Comparison of ENCODE assay signal across 33 cellular contexts in the genomic region with DNA sequence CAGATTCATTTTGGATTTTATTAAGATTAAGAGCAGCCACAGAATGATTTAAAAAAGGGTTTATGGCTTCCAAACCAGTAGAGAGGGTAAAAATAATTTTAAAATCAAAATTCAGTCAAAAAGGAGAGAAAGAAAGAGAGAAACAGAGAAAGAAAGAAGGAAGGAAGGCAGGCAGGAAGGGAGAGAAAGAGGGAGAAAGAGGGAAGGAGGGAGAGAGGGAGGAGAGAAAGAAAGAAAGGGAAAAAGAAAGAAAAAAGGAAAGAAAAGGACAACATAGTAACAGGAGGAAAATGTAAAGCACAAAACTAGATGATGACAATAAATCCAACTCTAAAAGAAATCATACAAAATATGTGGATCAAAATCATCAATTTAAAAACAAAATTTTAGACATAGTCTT.
DNase-seq lines count a peak whose midpoint lies in the region; ATAC-seq, FAIRE-seq and TF ChIP-seq lines count a peak whose summit lies in the region.
"Had no signal": no experiment of that assay in that cellular context is flagged by ENCODE, and none has a peak within 500 bp of the region (broad histone marks: within the 10 kb centered on the region; RNA-seq: fewer than 3 reads in every experiment).

No MANE protein-coding gene starts in this region.

- H4K20me1 ChIP-seq in K562 (replicated peaks; ENCODE audit: control insufficient read depth, insufficient read depth, low read length), result no peaks in the 10 kb centered on the region
- H4K20me1 ChIP-seq: BLaER1; BLaER1 treated with 17β-estradiol and CSF1 and Interleukin-3, amounts not matched to agents 10 nM and 100 nM had no signal

- POLR2A ChIA-PET in K562 (lab: Yijun Ruan, JAX), result no interaction called here

- BruUV-seq in K562 (replicated peaks; lab: Mats Ljungman, UMichigan), result no TSS peak

- TF ChIP-seq CTCF in K562 (IDR thresholded peaks at IDR 0.05 in 2 of 3, conservative IDR thresholded peaks at IDR 0.05 in 1 of 3; ENCODE audit: insufficient read depth in 2 of 3, low read depth in 1 of 3, low read length in 3 of 3), result no peak
- no peak for TF ChIP-seq CTCF in body of pancreas (IDR thresholded peaks at IDR 0.05)

- no peaks in the 10 kb centered on the region for H3K9me3 Mint-ChIP-seq in central memory CD8-positive, alpha-beta T cell
- H3K9me3 Mint-ChIP-seq: CD8-positive, alpha-beta T cell had no signal

- H3K79me2 ChIP-seq in K562 (ENCODE audit: control insufficient read depth, insufficient read depth, low read length), result no peaks in the 10 kb centered on the region

- H2AFZ ChIP-seq in K562 (ENCODE audit: low read depth, low read length), result no peak overlapping the region

- H3K36me3 Mint-ChIP-seq in central memory CD8-positive, alpha-beta T cell (ENCODE audit: insufficient read depth), result no peaks in the 10 kb centered on the region
- H3K36me3 Mint-ChIP-seq: CD14-positive monocyte; CD4-positive, alpha-beta memory T cell; CD8-positive, alpha-beta T cell had no signal

- in situ Hi-C loops in K562 (cut with MboI), result no loop called here

- H3K27ac Mint-ChIP-seq in central memory CD8-positive, alpha-beta T cell (ENCODE audit: low read depth), result peak overlapping the region; percentile 66
- H3K27ac Mint-ChIP-seq: B cell; CD14-positive monocyte; CD4-positive, alpha-beta memory T cell; CD4-positive, alpha-beta T cell; CD8-positive, alpha-beta memory T cell; CD8-positive, alpha-beta T cell had no signal

- TF ChIP-seq RAD21 in K562 (CRISPR knock-in tag; conservative IDR thresholded peaks at IDR 0.05 in 1 of 2, IDR thresholded peaks at IDR 0.05 in 1 of 2), result no peak

- no peak overlapping the region for H3K9ac ChIP-seq in K562 (ENCODE audit: insufficient read depth in 1 of 2, low read depth in 2 of 2, low read length in 2 of 2)
- H3K9ac ChIP-seq: BLaER1; BLaER1 treated with 17β-estradiol and CSF1 and Interleukin-3, amounts not matched to agents 10 nM and 100 nM had no signal

- no peaks in the 10 kb centered on the region for H3K9me1 ChIP-seq in K562 (ENCODE audit: control insufficient read depth, insufficient read depth, low read length)

- no peak for TF ChIP-seq EP300 in K562 (IDR thresholded peaks at IDR 0.05; ENCODE audit: low read length)

- DNase-seq in K562 (ENCODE audit: extremely low read depth in 1 of 4, low spot score in 3 of 4), result no peak
- no peak for DNase-seq in central memory CD8-positive, alpha-beta T cell (ENCODE audit: low spot score in 2 of 2)
- no peak for DNase-seq in effector CD8-positive, alpha-beta T cell (lab: John Stamatoyannopoulos, UW)
- no peak for DNase-seq in body of pancreas
- DNase-seq: 8988T; ACHN; AML-193; BE2C; C1 segment of cervical spinal cord; Caco-2; Calu3; CD4-positive, alpha-beta memory T cell; CD4-positive, alpha-beta T cell; CD4-positive, CD25-positive, alpha-beta regulatory T cell; CD8-positive, alpha-beta memory T cell; CD8-positive, alpha-beta T cell; COR-L47; DMS 273 treated with DMSO at 0.1 percent for 48 hours; DMS153; DMS53; DMS79; DMS79 treated with DMSO at 0.1 percent for 48 hours; DND-41; EL had no signal

- H3K4me1 ChIP-seq in K562 (replicated peaks in 1 of 2; ENCODE audit: control insufficient read depth in 2 of 2, insufficient read depth in 2 of 2, low read length in 2 of 2), result no peaks in the 10 kb centered on the region; a peak in 1 of 5 replicates
- no peaks in the 10 kb centered on the region for H3K4me1 ChIP-seq in body of pancreas
- H3K4me1 ChIP-seq: A549, BE2C, Caco-2 had no signal

- H3K4me3 ChIP-seq in K562 (no peak overlapping the region), body of pancreas (no peak overlapping the region)
- H3K4me3 ChIP-seq: A549; BLaER1; BLaER1 treated with 17β-estradiol and CSF1 and Interleukin-3, amounts not matched to agents 10 nM and 100 nM had no signal

- H3K4me3 Mint-ChIP-seq in central memory CD8-positive, alpha-beta T cell, result no peak overlapping the region
- H3K4me3 Mint-ChIP-seq: B cell; CD14-positive monocyte; CD4-positive, alpha-beta memory T cell; CD4-positive, alpha-beta T cell; CD4-positive, CD25-positive, alpha-beta regulatory T cell; CD8-positive, alpha-beta memory T cell; CD8-positive, alpha-beta T cell had no signal

- ATAC-seq in K562 (no peak), body of pancreas (no peak)
- no peak for ATAC-seq in central memory CD8-positive, alpha-beta T cell (replicated peaks; ENCODE audit: extremely low read depth, poor library complexity, severe bottlenecking)
- ATAC-seq: A549; CD8-positive, alpha-beta T cell had no signal

- TF ChIP-seq POLR2A in K562 (conservative IDR thresholded peaks at IDR 0.05), result no peak
- no peak for TF ChIP-seq POLR2A in body of pancreas (IDR thresholded peaks at IDR 0.05)

- no peak overlapping the region for H3K27ac ChIP-seq in K562 (ENCODE audit: extremely low read depth, low read depth, low read length)
- H3K27ac ChIP-seq in body of pancreas, result no peak overlapping the region
- H3K27ac ChIP-seq: 22Rv1; A549; BLaER1; BLaER1 treated with 17β-estradiol and CSF1 and Interleukin-3, amounts not matched to agents 10 nM and 100 nM; C4-2B had no signal

- FAIRE-seq in K562 (lab: Jason Lieb, UNC), result no peak
- FAIRE-seq: A204.1, A549, D721Med had no signal

- H3K36me3 ChIP-seq in K562 (ENCODE audit: control insufficient read depth, insufficient read depth, low read length) (no peaks in the 10 kb centered on the region), body of pancreas (replicated peaks in 1 of 2; ENCODE audit: insufficient read depth in 1 of 2, low read depth in 2 of 2) (no peaks in the 10 kb centered on the region)
- H3K36me3 ChIP-seq: BE2C; BLaER1; BLaER1 treated with 17β-estradiol and CSF1 and Interleukin-3, amounts not matched to agents 10 nM and 100 nM had no signal

- H3K9me3 ChIP-seq in K562 (replicated peaks; ENCODE audit: control insufficient read depth, insufficient read depth, low read depth, low read length), result no peaks in the 10 kb centered on the region
- H3K9me3 ChIP-seq in body of pancreas, result no peaks in the 10 kb centered on the region
- H3K9me3 ChIP-seq: A549; BE2C; BLaER1; BLaER1 treated with 17β-estradiol and CSF1 and Interleukin-3, amounts not matched to agents 10 nM and 100 nM; Caco-2 had no signal

- intact Hi-C loops in K562 (cut with micrococcal nuclease) (no loop called here), body of pancreas (cut with DNase I) (no loop called here)

- no peaks in the 10 kb centered on the region for H3K4me1 Mint-ChIP-seq in central memory CD8-positive, alpha-beta T cell
- H3K4me1 Mint-ChIP-seq: B cell; CD14-positive monocyte; CD4-positive, alpha-beta memory T cell; CD4-positive, CD25-positive, alpha-beta regulatory T cell; CD8-positive, alpha-beta memory T cell had no signal

- H3K4me2 ChIP-seq in K562 (ENCODE audit: insufficient read depth, low read length), result no peak overlapping the region
- H3K4me2 ChIP-seq: A549; BLaER1; BLaER1 treated with 17β-estradiol and CSF1 and Interleukin-3, amounts not matched to agents 10 nM and 100 nM had no signal

- CTCF ChIA-PET in K562 (lab: Yijun Ruan, JAX; ENCODE audit: low intra/inter-chr PET ratio), result no interaction called here

- H3K27me3 ChIP-seq in K562 (ENCODE audit: control insufficient read depth in 2 of 2, insufficient read depth in 2 of 2, low read length in 2 of 2) (no peaks in the 10 kb centered on the region), body of pancreas (no peaks in the 10 kb centered on the region)
- H3K27me3 ChIP-seq: BE2C; BLaER1; BLaER1 treated with 17β-estradiol and CSF1 and Interleukin-3, amounts not matched to agents 10 nM and 100 nM had no signal

- H3K27me3 Mint-ChIP-seq in central memory CD8-positive, alpha-beta T cell, result peaks cover 14% of the 10 kb centered on the region
- H3K27me3 Mint-ChIP-seq: B cell; CD4-positive, alpha-beta memory T cell; CD4-positive, alpha-beta T cell; CD4-positive, CD25-positive, alpha-beta regulatory T cell; CD8-positive, alpha-beta memory T cell had no signal

TF ChIP-seq in K562, 482 proteins besides CTCF, POLR2A, EP300 and RAD21:
- TF ChIP-seq ZFX (CRISPR knock-in tag; IDR thresholded peaks at IDR 0.05), result no peak
- TF ChIP-seq, protein P1, sequence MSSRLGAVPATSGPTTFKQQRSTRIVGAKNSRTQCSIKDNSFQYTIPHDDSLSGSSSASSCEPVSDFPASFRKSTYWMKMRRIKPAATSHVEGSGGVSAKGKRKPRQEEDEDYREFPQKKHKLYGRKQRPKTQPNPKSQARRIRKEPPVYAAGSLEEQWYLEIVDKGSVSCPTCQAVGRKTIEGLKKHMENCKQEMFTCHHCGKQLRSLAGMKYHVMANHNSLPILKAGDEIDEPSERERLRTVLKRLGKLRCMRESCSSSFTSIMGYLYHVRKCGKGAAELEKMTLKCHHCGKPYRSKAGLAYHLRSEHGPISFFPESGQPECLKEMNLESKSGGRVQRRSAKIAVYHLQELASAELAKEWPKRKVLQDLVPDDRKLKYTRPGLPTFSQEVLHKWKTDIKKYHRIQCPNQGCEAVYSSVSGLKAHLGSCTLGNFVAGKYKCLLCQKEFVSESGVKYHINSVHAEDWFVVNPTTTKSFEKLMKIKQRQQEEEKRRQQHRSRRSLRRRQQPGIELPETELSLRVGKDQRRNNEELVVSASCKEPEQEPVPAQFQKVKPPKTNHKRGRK (tag; IDR thresholded peaks at IDR 0.05), result peak; percentile 98
